In genomic region chr7:87966271-87966670, GRCh38 we compare ENCODE assay signal across 1 cellular context.
TF ChIP-seq lines count a peak whose summit lies in the region.

No MANE protein-coding gene starts in this region.

TF ChIP-seq in GM23338, 12 proteins besides CTCF, POLR2A, EP300 and RAD21 (continued from another document):
- TF ChIP-seq ZNF114 (CRISPR knock-in tag; IDR thresholded peaks at IDR 0.05) (no peak), CREB1 (CRISPR knock-in tag; IDR thresholded peaks at IDR 0.05; ENCODE audit: low read depth) (no peak), ZNF331 (CRISPR knock-in tag; IDR thresholded peaks at IDR 0.05; ENCODE audit: low read depth) (no peak), STAT1 (IDR thresholded peaks at IDR 0.05; ENCODE audit: unreplicated experiment) (no peak), POLR2AphosphoS5 (IDR thresholded peaks at IDR 0.05; ENCODE audit: low read depth) (no peak), EZH2phosphoT487 (IDR thresholded peaks at IDR 0.05; ENCODE audit: unreplicated experiment) (no peak), EZH2 (IDR thresholded peaks at IDR 0.05; ENCODE audit: low read depth, unreplicated experiment) (no peak), ETS1 (IDR thresholded peaks at IDR 0.05) (no peak), REST (IDR thresholded peaks at IDR 0.05; ENCODE audit: unreplicated experiment) (no peak)
TF ChIP-seq in GM23338: peak in this region for 0.
